8 cellular contexts compared by ENCODE assay signal in the genomic region with DNA sequence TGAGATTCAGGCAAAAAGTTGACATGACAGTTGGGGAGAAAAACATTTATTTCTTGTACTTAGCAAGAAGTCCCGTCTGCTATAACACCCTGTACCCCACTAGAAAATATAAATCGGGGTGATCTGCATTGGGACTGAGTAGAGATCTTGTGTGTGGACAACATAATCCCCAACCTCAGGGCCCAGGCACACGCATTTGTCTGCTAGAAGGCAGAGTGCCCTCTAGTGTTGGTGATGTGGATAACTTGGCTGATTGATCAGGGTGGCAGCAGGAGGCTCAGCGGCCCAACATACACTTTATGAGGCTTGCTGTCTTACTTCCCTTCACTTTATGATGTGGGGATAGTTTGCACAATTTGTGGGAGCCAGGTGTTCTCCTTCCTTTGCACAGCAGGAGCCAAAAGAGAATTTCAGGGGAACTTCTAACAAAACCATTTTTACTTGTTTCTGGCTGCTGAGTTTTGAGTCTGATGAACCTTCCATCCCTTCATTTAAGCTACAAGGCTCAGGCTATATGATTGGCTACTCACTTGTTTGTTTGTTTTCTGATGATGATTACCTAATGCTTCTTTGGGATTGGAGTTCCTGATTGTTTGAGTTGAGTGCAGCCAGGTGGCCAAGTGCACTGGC.
DNase-seq lines count a peak whose midpoint lies in the region; ATAC-seq, FAIRE-seq and TF ChIP-seq lines count a peak whose summit lies in the region.

No MANE protein-coding gene starts in this region.

- CTCF ChIA-PET in activated CD4-positive, alpha-beta T cell treated with anti-CD3 and anti-CD28 coated beads for 36 hours (lab: Charles Lee) = interaction anchor here (0.7 to 0.8 kb wide), 2 partner anchors 134 to 402 kb away, joined by 3 read pairs; no protein-coding TSS in a partner anchor
- CTCF ChIA-PET in IMR-90 (lab: Yijun Ruan, JAX) (no interaction called here), H1 (lab: Charles Lee; ENCODE audit: partially characterized antibody) (interaction anchor here (0.7 to 1.2 kb wide), 17 partner anchors 10 to 484 kb away, joined by 3 to 5 read pairs (median 4); no protein-coding TSS in a partner anchor)

- no peak overlapping the region for H3K56ac ChIP-seq in IMR-90 (ENCODE audit: extremely low read depth, insufficient read depth, low read length)
- H3K56ac ChIP-seq in H1 (replicated peaks; ENCODE audit: insufficient read length, low read depth, low read length) = no peak overlapping the region
- H3K56ac ChIP-seq in mesendoderm (ENCODE audit: low read length) = no peak overlapping the region

- H3K9me3 ChIP-seq in IMR-90 (ENCODE audit: control insufficient read depth, insufficient read depth, low read length) (no peaks in the 10 kb centered on the region), SJCRH30 (replicated peaks) (no peaks in the 10 kb centered on the region), H1 (ENCODE audit: insufficient read depth in 2 of 2, low read depth in 1 of 2, low read length in 1 of 2) (no peaks in the 10 kb centered on the region), uterus (no peaks in the 10 kb centered on the region)

- H2AK9ac ChIP-seq in IMR-90 (replicated peaks; ENCODE audit: low read depth, low read length, poor library complexity) = no peak overlapping the region

- dilution Hi-C loops in IMR-90 (cut with HindIII; ENCODE audit: low sequenced_read_pairs, unreplicated experiment) = no loop called here

- H3K79me2 ChIP-seq in H1 (ENCODE audit: control insufficient read depth in 1 of 2, insufficient read depth in 2 of 2, low read length in 2 of 2) (no peaks in the 10 kb centered on the region), mesendoderm (ENCODE audit: control insufficient read depth, insufficient read depth, low read length) (no peaks in the 10 kb centered on the region)

- peak; percentile 53 for TF ChIP-seq CTCF in IMR-90 (conservative IDR thresholded peaks at IDR 0.05; ENCODE audit: low read depth, low read length)
- TF ChIP-seq CTCF in H1 (IDR thresholded peaks at IDR 0.05; ENCODE audit: control extremely low read depth in 1 of 3, insufficient read depth in 1 of 3, low read depth in 1 of 3, low read length in 3 of 3) = peak; percentile 80 to 93 (median 86)
- peak; percentile 29 to 53 (median 42) for TF ChIP-seq CTCF in uterus (IDR thresholded peaks at IDR 0.05)

- H4K20me1 ChIP-seq in IMR-90 (ENCODE audit: insufficient read depth, low read length) = no peaks in the 10 kb centered on the region
- H4K20me1 ChIP-seq in H1 (replicated peaks in 1 of 2; ENCODE audit: control insufficient read depth in 1 of 2, insufficient read depth in 2 of 2, low read length in 2 of 2) = no peaks in the 10 kb centered on the region

- H3K4me1 ChIP-seq in IMR-90 (ENCODE audit: control insufficient read depth, insufficient read depth, low read length) (no peaks in the 10 kb centered on the region), SJCRH30 (no peaks in the 10 kb centered on the region), H1 (replicated peaks in 1 of 4; ENCODE audit: control insufficient read depth in 3 of 4, insufficient read depth in 4 of 4, low read length in 3 of 4) (no peaks in the 10 kb centered on the region), mesendoderm (ENCODE audit: control insufficient read depth, low read depth, low read length) (no peaks in the 10 kb centered on the region), uterus (no peaks in the 10 kb centered on the region)

- H2AFZ ChIP-seq in IMR-90 (replicated peaks; ENCODE audit: low read length, poor library complexity) (peak overlapping the region; percentile 64), H1 (ENCODE audit: low read length) (peak overlapping the region; percentile 47; the same call in 1 of the 2 replicates)

- BruUV-seq in IMR-90 (replicated peaks; lab: Mats Ljungman, UMichigan) = no TSS peak

- peaks cover 14% of the 10 kb centered on the region for H3K27me3 Mint-ChIP-seq in activated CD4-positive, alpha-beta T cell treated with anti-CD3 and anti-CD28 coated beads for 36 hours

- WGBS in IMR-90 (ENCODE audit: extremely low coverage in 2 of 2, insufficient read length in 1 of 2), 2 experiments = no CpG with 5 or more reads among the region's 4 CpGs
- 27% methylated on average over 4 of the region's 4 CpGs; no CpG with 5 or more reads in 1 of the 2 experiments for WGBS in H1 (ENCODE audit: extremely low coverage in 1 of 2, insufficient coverage in 1 of 2, insufficient read length in 1 of 2, insufficient replicate concordance in 2 of 2, low coverage in 1 of 2, low lambda C conversion rate in 2 of 2, missing lambda C conversion rate in 1 of 2), 2 experiments
- WGBS in mesendoderm (ENCODE audit: extremely low coverage, insufficient coverage, low lambda C conversion rate) = no CpG with 5 or more reads among the region's 4 CpGs

- TF ChIP-seq EP300 in H1 (IDR thresholded peaks at IDR 0.05; ENCODE audit: borderline replicate concordance in 1 of 2, low read depth in 2 of 2, low read length in 2 of 2) = no peak

- H2BK20ac ChIP-seq in IMR-90 (ENCODE audit: low read depth, low read length) (0 out of 2 replicates have a peak overlapping the region, but pooled peaks have one; percentile 16), H1 (ENCODE audit: low read length) (no peak overlapping the region)

- FAIRE-seq in H1 (lab: Jason Lieb, UNC) = peak; percentile 70

- H3K27me3 ChIP-seq in IMR-90 (ENCODE audit: control insufficient read depth, insufficient read depth, low read length) (no peaks in the 10 kb centered on the region; the same call in 1 of the 2 replicates), SJCRH30 (no peaks in the 10 kb centered on the region), H1 (replicated peaks in 1 of 4; ENCODE audit: control insufficient read depth in 3 of 4, extremely low read depth in 1 of 4, insufficient read depth in 3 of 4, low read length in 3 of 4) (no peaks in the 10 kb centered on the region), mesendoderm (ENCODE audit: insufficient read depth, low read length, poor library complexity) (no peaks in the 10 kb centered on the region), uterus (no peaks in the 10 kb centered on the region)

- H3K23ac ChIP-seq in IMR-90 (ENCODE audit: low read depth, low read length) = no peak overlapping the region
- no peak overlapping the region for H3K23ac ChIP-seq in H1 (ENCODE audit: insufficient read length)
- H3K23ac ChIP-seq in mesendoderm (ENCODE audit: low read length) = no peak overlapping the region

- H3K27ac ChIP-seq in IMR-90 (ENCODE audit: insufficient read depth, low read length) (no peak overlapping the region), SJCRH30 (no peak overlapping the region), H1 (ENCODE audit: low read depth, low read length) (no peak overlapping the region), mesendoderm (ENCODE audit: low read depth, low read length) (no peak overlapping the region), uterus (no peak overlapping the region)

- H3K14ac ChIP-seq in IMR-90 (replicated peaks; ENCODE audit: low read depth, low read length) (no peak overlapping the region), H1 (ENCODE audit: insufficient read length) (no peak overlapping the region)

- no peaks in the 10 kb centered on the region for H3K9me3 Mint-ChIP-seq in activated CD4-positive, alpha-beta T cell treated with anti-CD3 and anti-CD28 coated beads for 36 hours (ENCODE audit: low read depth)

- H3K23me2 ChIP-seq in H1 (ENCODE audit: low read depth, low read length) = no peaks in the 10 kb centered on the region

- H3K9ac ChIP-seq in IMR-90 (ENCODE audit: low read depth, low read length) (no peak overlapping the region), H1 (replicated peaks in 1 of 4; ENCODE audit: extremely low read depth in 1 of 4, low read depth in 3 of 4, low read length in 3 of 4) (no peak overlapping the region), mesendoderm (ENCODE audit: low read length) (no peak overlapping the region)

- no peak overlapping the region for H4K8ac ChIP-seq in IMR-90 (ENCODE audit: low read depth in 2 of 2, low read length in 2 of 2)
- H4K8ac ChIP-seq in H1 (ENCODE audit: extremely low read depth, insufficient read depth, low read length) = no peak overlapping the region
- H4K8ac ChIP-seq in mesendoderm (ENCODE audit: low read depth, low read length) = no peak overlapping the region

- H4K5ac ChIP-seq in IMR-90 (ENCODE audit: low read depth, low read length) (no peak overlapping the region), H1 (ENCODE audit: insufficient read length, low read depth, low read length) (no peak overlapping the region), mesendoderm (ENCODE audit: low read length) (no peak overlapping the region)

- DNase-seq in activated CD4-positive, alpha-beta T cell treated with anti-CD3 and anti-CD28 coated beads for 36 hours = peak; percentile 69
- no peak for DNase-seq in activated CD4-positive, alpha-beta T cell treated with anti-CD3 and anti-CD28 coated beads for 1 hour
- DNase-seq in IMR-90 (peak; percentile 56), SJCRH30 (peak; percentile 44 to 73), H1 (ENCODE audit: low read depth in 1 of 2, low spot score in 2 of 2) (peak in 1 of 2 experiments; percentile 68), mesendoderm (peak; percentile 77), uterus (no peak)

- peaks cover 14% of the 10 kb centered on the region for H3K4me1 Mint-ChIP-seq in activated CD4-positive, alpha-beta T cell treated with anti-CD3 and anti-CD28 coated beads for 36 hours

- no peaks in the 10 kb centered on the region for H3K9me1 ChIP-seq in IMR-90 (ENCODE audit: insufficient read depth, low read length)

- H3K79me1 ChIP-seq in IMR-90 (ENCODE audit: low read depth in 1 of 2, low read length in 2 of 2) (no peaks in the 10 kb centered on the region), H1 (ENCODE audit: low read depth, low read length) (no peaks in the 10 kb centered on the region), mesendoderm (ENCODE audit: low read length) (no peaks in the 10 kb centered on the region)

- H3K18ac ChIP-seq in IMR-90 (ENCODE audit: low read depth, low read length) (no peak overlapping the region), H1 (ENCODE audit: extremely low read depth, low read length) (no peak overlapping the region), mesendoderm (ENCODE audit: low read length) (no peak overlapping the region)

- H3K27ac Mint-ChIP-seq in activated CD4-positive, alpha-beta T cell treated with anti-CD3 and anti-CD28 coated beads for 36 hours = no peak overlapping the region

- H3K36me3 ChIP-seq in IMR-90 (ENCODE audit: control insufficient read depth, insufficient read depth, low read length) (no peaks in the 10 kb centered on the region), SJCRH30 (no peaks in the 10 kb centered on the region), H1 (ENCODE audit: control insufficient read depth in 2 of 4, insufficient read depth in 4 of 4, low read length in 3 of 4) (no peaks in the 10 kb centered on the region), mesendoderm (ENCODE audit: control insufficient read depth, insufficient read depth, low read length) (no peaks in the 10 kb centered on the region), uterus (no peaks in the 10 kb centered on the region)

- peak overlapping the region; percentile 54; the same call in 1 of the 2 replicates for H2BK12ac ChIP-seq in H1 (ENCODE audit: low read depth, low read length)

- H2BK120ac ChIP-seq in IMR-90 (ENCODE audit: low read depth, low read length) = no peak overlapping the region
- no peak overlapping the region for H2BK120ac ChIP-seq in H1 (replicated peaks; ENCODE audit: low read depth, low read length)
- no peak overlapping the region for H2BK120ac ChIP-seq in mesendoderm (ENCODE audit: low read depth, low read length)

- peak; percentile 61 for TF ChIP-seq RAD21 in IMR-90 (IDR thresholded peaks at IDR 0.05; ENCODE audit: low read length)
- peak; percentile 81 to 86 for TF ChIP-seq RAD21 in H1 (IDR thresholded peaks at IDR 0.05 in 1 of 2, conservative IDR thresholded peaks at IDR 0.05 in 1 of 2; ENCODE audit: low read depth in 2 of 2, low read length in 2 of 2)

- no peak overlapping the region for H3K4me2 ChIP-seq in IMR-90 (ENCODE audit: low read depth, low read length)
- H3K4me2 ChIP-seq in H1 (ENCODE audit: insufficient read depth in 1 of 2, low read depth in 2 of 2, low read length in 2 of 2) = no peak overlapping the region
- H3K4me2 ChIP-seq in mesendoderm (ENCODE audit: low read length) = no peak overlapping the region

- H2BK5ac ChIP-seq in IMR-90 (ENCODE audit: low read depth, low read length, poor library complexity, severe bottlenecking) = no peak overlapping the region
- no peak overlapping the region for H2BK5ac ChIP-seq in H1 (ENCODE audit: low read depth, low read length)
- no peak overlapping the region for H2BK5ac ChIP-seq in mesendoderm (ENCODE audit: low read length)

- H3K4ac ChIP-seq in IMR-90 (ENCODE audit: low read depth, low read length) = no peak overlapping the region
- no peak overlapping the region for H3K4ac ChIP-seq in H1 (replicated peaks; ENCODE audit: insufficient read length, low read depth, low read length)
- H3K4ac ChIP-seq in mesendoderm (ENCODE audit: low read depth, low read length) = no peak overlapping the region

- POLR2A ChIA-PET in activated CD4-positive, alpha-beta T cell treated with anti-CD3 and anti-CD28 coated beads for 36 hours (lab: Charles Lee) = no interaction called here
- POLR2A ChIA-PET in IMR-90 (lab: Charles Lee; ENCODE audit: unreplicated experiment) = no interaction called here
- POLR2A ChIA-PET in H1 (lab: Charles Lee; ENCODE audit: partially characterized antibody) = no interaction called here

- TF ChIP-seq POLR2A in IMR-90 (IDR thresholded peaks at IDR 0.05; ENCODE audit: low read depth, low read length) (no peak), H1 (IDR thresholded peaks at IDR 0.05; ENCODE audit: control extremely low read depth in 1 of 2, low read depth in 2 of 2, low read length in 2 of 2) (no peak), uterus (IDR thresholded peaks at IDR 0.05) (no peak)

- in situ Hi-C loops in IMR-90 (cut with MboI; ENCODE audit: low sequenced_read_pairs) = loop anchor here (10.0 kb wide), 2 partner anchors 482 to 632 kb away; no protein-coding TSS in a partner anchor

- intact Hi-C loops in activated CD4-positive, alpha-beta T cell treated with anti-CD3 and anti-CD28 coated beads for 36 hours (cut with DNase I, micrococcal nuclease) = loop anchor here (1.0 to 10.0 kb wide), 8 partner anchors 134 to 710 kb away; no protein-coding TSS in a partner anchor
- intact Hi-C loops in IMR-90 (cut with micrococcal nuclease) = loop anchor here (1.0 to 5.0 kb wide), 6 partner anchors 134 to 709 kb away; no protein-coding TSS in a partner anchor
- intact Hi-C loops in uterus (cut with DNase I; ENCODE audit: low total_unique reads) = no loop called here

- ATAC-seq in activated CD4-positive, alpha-beta T cell treated with anti-CD3 and anti-CD28 coated beads for 36 hours = no peak
- ATAC-seq in GM21723 (IDR thresholded peaks at IDR 0.05; ENCODE audit: unreplicated experiment) (peak; percentile 95), IMR-90 (ENCODE audit: low read depth) (peak; percentile 94)

- H3K4me3 ChIP-seq in IMR-90 (ENCODE audit: insufficient read depth, low read depth, low read length) (no peak overlapping the region), SJCRH30 (no peak overlapping the region), H1 (ENCODE audit: extremely low read depth in 1 of 4, insufficient read depth in 2 of 4, low read depth in 3 of 4, low read length in 4 of 4) (no peak overlapping the region), mesendoderm (ENCODE audit: low read length) (no peak overlapping the region), uterus (no peak overlapping the region)

- H3K36me3 Mint-ChIP-seq in activated CD4-positive, alpha-beta T cell treated with anti-CD3 and anti-CD28 coated beads for 36 hours (ENCODE audit: low read depth) = no peaks in the 10 kb centered on the region

- H2BK15ac ChIP-seq in IMR-90 (ENCODE audit: low read depth, low read length) = no peak overlapping the region
- H2BK15ac ChIP-seq in H1 (ENCODE audit: low read length) = no peak overlapping the region
- no peak overlapping the region for H2BK15ac ChIP-seq in mesendoderm (replicated peaks; ENCODE audit: low read depth)

- no peak overlapping the region for H3K4me3 Mint-ChIP-seq in activated CD4-positive, alpha-beta T cell treated with anti-CD3 and anti-CD28 coated beads for 36 hours

- no peak overlapping the region for H2AK5ac ChIP-seq in IMR-90 (ENCODE audit: low read depth, low read length)
- no peak overlapping the region for H2AK5ac ChIP-seq in H1 (ENCODE audit: low read depth, low read length)
- H2AK5ac ChIP-seq in mesendoderm (ENCODE audit: low read length) = no peak overlapping the region

- H4K91ac ChIP-seq in IMR-90 (ENCODE audit: insufficient read depth, low read depth, low read length) = no peak overlapping the region; the same call in 1 of the 2 replicates
- no peak overlapping the region for H4K91ac ChIP-seq in H1 (replicated peaks; ENCODE audit: insufficient read length, low read length)

Comparison
In these comparisons a context has a peak if more than half of its experiments do, and no peak if none do; other contexts are left out.
1. DNase-seq: peak in activated CD4-positive, alpha-beta T cell treated with anti-CD3 and anti-CD28 coated beads for 36 hours (single experiment), IMR-90 (single experiment), SJCRH30 (2 of 2) and mesendoderm (single experiment); none in activated CD4-positive, alpha-beta T cell treated with anti-CD3 and anti-CD28 coated beads for 1 hour (single experiment) and uterus (0 of 2).
2. Peak in every context shown above with its lines, with median percentiles within 50 percentile points of each other: CTCF ChIP-seq.